In genomic region chr11:117828641-117829368, GRCh38 we compare ENCODE assay signal across 8 cellular contexts. TPM values are rescaled to one million over a fixed set of nuclear protein-coding genes. Genes with fewer than 3 reads are reported as not detected.
DNase-seq lines count a peak whose midpoint lies in the region; ATAC-seq lines count a peak whose summit lies in the region.

No MANE protein-coding gene starts in this region.

- H3K36me3 ChIP-seq in GM23248 (ENCODE audit: low read depth) (no peaks in the 10 kb centered on the region), SJCRH30 (no peaks in the 10 kb centered on the region)

- no peak overlapping the region for H3K9ac ChIP-seq in GM23248

- H3K4me2 ChIP-seq in GM23248 (ENCODE audit: unreplicated experiment), result no peak overlapping the region

- WGBS in GM23248 (ENCODE audit: low coverage in 1 of 2, low lambda C conversion rate in 2 of 2, missing lambda C conversion rate in 2 of 2), 2 experiments, result 33 to 35% methylated on average over 10 to 14 of the region's 14 CpGs

- no peaks in the 10 kb centered on the region for H3K9me3 ChIP-seq in GM23248 (ENCODE audit: low read depth)
- H3K9me3 ChIP-seq in SJCRH30 (replicated peaks), result no peaks in the 10 kb centered on the region

- no peaks in the 10 kb centered on the region for H4K20me1 ChIP-seq in GM23248 (ENCODE audit: insufficient read depth)

- in situ Hi-C loops in ACHN (cut with HindIII; ENCODE audit: low pct_ligation_motif_present, low pct_unique_long_range_greater_than_20kb, low sequenced_read_pairs) (no loop called here), GM23248 (cut with MboI) (no loop called here)

- H3K9me2 ChIP-seq in GM23248 (ENCODE audit: insufficient read depth), result no peaks in the 10 kb centered on the region

- no peaks in the 10 kb centered on the region for H3K79me2 ChIP-seq in GM23248 (ENCODE audit: insufficient read depth)

- no peaks in the 10 kb centered on the region for H3K4me1 ChIP-seq in GM23248 (ENCODE audit: insufficient read depth)
- peaks cover 24% of the 10 kb centered on the region for H3K4me1 ChIP-seq in SJCRH30

- no peak for ATAC-seq in GM19351 (IDR thresholded peaks at IDR 0.05; ENCODE audit: unreplicated experiment)

- H3K4me3 ChIP-seq in GM23248, result no peak overlapping the region
- H3K4me3 ChIP-seq in SJCRH30, result no peak overlapping the region

- H3K27ac ChIP-seq in GM23248 (no peak overlapping the region), SJCRH30 (peak overlapping the region; percentile 42)

- DNase-seq in ACHN (peak; percentile 87), GM23248 (peak; percentile 45), SJCRH30 (peak; percentile 85 to 86), iris pigment epithelial cell (ENCODE audit: low read depth) (peak; percentile 68), NCI-H2227 treated with DMSO at 0.1 percent for 48 hours (lab: John Stamatoyannopoulos, UW) (no peak)
- peak; percentile 84 for DNase-seq in activated naive CD4-positive, alpha-beta T cell treated with anti-CD3 and anti-CD28 coated beads, Interleukin-2, amount 50 U/mL, for 16 hours
- peak; percentile 82 for DNase-seq in stimulated activated CD8-positive, alpha-beta memory T cell treated with anti-CD3 and anti-CD28 coated beads, Interleukin-15, amount 100 ng/mL, for 1 hour (ENCODE audit: low read depth)

- H3F3A ChIP-seq in GM23248 (ENCODE audit: insufficient read depth), result no peaks in the 10 kb centered on the region

- no peak overlapping the region for H2AFZ ChIP-seq in GM23248

- H3K27me3 ChIP-seq in GM23248 (replicated peaks; ENCODE audit: insufficient read depth) (peaks cover 19% of the 10 kb centered on the region), SJCRH30 (no peaks in the 10 kb centered on the region)

RNA-seq across cellular contexts. Expression of gene FXYD2, which starts 4.3 kb away (rescaled TPM):
- total RNA-seq in GM23248 (2014; rRNA removed; shearing (Covaris generic)), result not detected in 2 replicates
- not detected in 2 replicates for polyA plus RNA-seq in GM23248 (2016; fragmentation: Nextera tagmentation; extraction: Ambion mirVana)
- total RNA-seq in SJCRH30 (2014; rRNA removed; shearing (Covaris generic)), result 0.14 and 0.15 TPM in 2 replicates

RNA-seq across cellular contexts. Expression of gene DSCAML1, which starts 31.8 kb away (rescaled TPM):
- total RNA-seq in GM23248 (2014; rRNA removed; shearing (Covaris generic)), result not detected in 2 replicates
- not detected in 2 replicates for polyA plus RNA-seq in GM23248 (2016; fragmentation: Nextera tagmentation; extraction: Ambion mirVana)
- not detected in 2 replicates for total RNA-seq in SJCRH30 (2014; rRNA removed; shearing (Covaris generic))

RNA-seq across cellular contexts. Expression of gene FXYD6, which starts 47.7 kb away (rescaled TPM):
- total RNA-seq in GM23248 (2014; rRNA removed; shearing (Covaris generic)), result not detected in 2 replicates
- 0.20 TPM in 1 of 2 replicates, not detected in the other for polyA plus RNA-seq in GM23248 (2016; fragmentation: Nextera tagmentation; extraction: Ambion mirVana)
- 86.9 and 90.1 TPM in 2 replicates for total RNA-seq in SJCRH30 (2014; rRNA removed; shearing (Covaris generic))

Comparison
In these comparisons a context has a peak if more than half of its experiments do, and no peak if none do; other contexts are left out.
1. RNA of gene FXYD6, which starts 47.7 kb away (total RNA-seq): 86.9 to 90.1 TPM in SJCRH30; not detected in GM23248; every median in the first group is over 10 times any median in the second.